7 cellular contexts compared by ENCODE assay signal in genomic region chr12:92794814-92795213, GRCh38.
"Had no signal": no experiment of that assay in that cellular context is flagged by ENCODE, and none has a peak within 500 bp of the region (broad histone marks: within the 10 kb centered on the region; RNA-seq: fewer than 3 reads in every experiment).

No MANE protein-coding gene starts in this region.

- DNase-seq: GDM1, GF-D8 had no signal

- FAIRE-seq: G401.6, GM12878, GM12891, GM18507, GM19239 had no signal

- ATAC-seq: GM12878 had no signal

- H3K4me3 ChIP-seq: GM12878 had no signal
